14 cellular contexts compared by ENCODE assay signal in the genomic region with DNA sequence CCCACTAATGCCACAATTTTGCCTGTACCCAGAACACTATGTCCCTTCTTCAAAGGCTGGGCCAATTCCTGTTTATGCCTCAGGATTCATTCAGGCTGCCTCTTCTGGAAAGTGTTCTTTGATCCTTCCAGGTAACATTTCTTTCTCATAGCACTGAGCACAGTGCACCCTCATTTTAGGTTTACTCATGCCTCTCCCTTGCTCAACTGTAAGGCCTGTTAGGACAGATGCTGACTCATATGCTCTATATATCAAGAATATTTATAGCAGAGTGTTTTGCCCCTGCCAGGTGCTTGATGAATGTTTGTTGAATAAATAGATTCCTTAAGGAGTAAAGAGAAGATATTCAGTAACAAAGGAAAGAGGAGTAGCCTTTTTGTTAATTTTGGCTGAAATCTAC.
A peak's percentile ranks its signal among the peaks of the same experiment; 100 is the strongest.
DNase-seq lines count a peak whose midpoint lies in the region; TF ChIP-seq lines count a peak whose summit lies in the region.
"Had no signal": no experiment of that assay in that cellular context is flagged by ENCODE, and none has a peak within 500 bp of the region (broad histone marks: within the 10 kb centered on the region; RNA-seq: fewer than 3 reads in every experiment).

No MANE protein-coding gene starts in this region.

- H3K27me3 ChIP-seq in skeletal muscle tissue (ENCODE audit: control insufficient read depth in 3 of 3, insufficient read depth in 3 of 3, low read length in 3 of 3), result no peaks in the 10 kb centered on the region
- H3K27me3 ChIP-seq: MG63 had no signal

- TF ChIP-seq CTCF in fibroblast of the aortic adventitia (IDR thresholded peaks at IDR 0.05; ENCODE audit: insufficient read depth, low read length), result no peak

- peak overlapping the region; percentile 71 for H3K27ac ChIP-seq in skeletal muscle tissue (ENCODE audit: low read depth, low read length)

- H3K9me3 ChIP-seq in skeletal muscle tissue (ENCODE audit: control insufficient read depth in 3 of 3, low read length in 3 of 3), result no peaks in the 10 kb centered on the region
- H3K9me3 ChIP-seq: MG63 had no signal

- no peaks in the 10 kb centered on the region for H3K36me3 ChIP-seq in skeletal muscle tissue (ENCODE audit: control insufficient read depth in 3 of 3, insufficient read depth in 3 of 3, low read length in 3 of 3)
- H3K36me3 ChIP-seq: MG63 had no signal

- DNase-seq in HT1080 (ENCODE audit: low read depth), result peak; percentile 23
- DNase-seq in RKO (ENCODE audit: low spot score), result peak; percentile 42
- peak; percentile 59 for DNase-seq in fibroblast of the aortic adventitia (ENCODE audit: low read depth)
- no peak for DNase-seq in activated effector memory CD4-positive, alpha-beta T cell treated with Interleukin-2 at 50 U/mL for 16 hours
- DNase-seq in NCI-H526 treated with DMSO at 0.1 percent for 48 hours (lab: John Stamatoyannopoulos, UW), result no peak
- DNase-seq in pons (ENCODE audit: low spot score), result no peak
- DNase-seq: activated CD4-positive, alpha-beta memory T cell treated with anti-CD3 and anti-CD28 coated beads for 36 hours; amniotic stem cell; hypothalamus; left colon; MG63; NCI-H2227 treated with DMSO at 0.1 percent for 48 hours; stimulated activated CD4-positive, alpha-beta T cell treated with anti-CD3 and anti-CD28 coated beads, Interleukin-15, amount 100 ng/mL, for 24 hours had no signal

- peaks cover 0 to 8% (median 3%) of the 10 kb centered on the region in 3 donors for H3K4me1 ChIP-seq in skeletal muscle tissue (ENCODE audit: control insufficient read depth in 3 of 3, insufficient read depth in 3 of 3, low read length in 3 of 3)

- H3K9ac ChIP-seq in skeletal muscle tissue (ENCODE audit: low read depth in 1 of 3, low read length in 3 of 3), result no peak overlapping the region

- H3K4me3 ChIP-seq in fibroblast of the aortic adventitia (ENCODE audit: low read depth, low read length) (no peak overlapping the region), skeletal muscle tissue (ENCODE audit: low read length in 3 of 3) (no peak overlapping the region)
- H3K4me3 ChIP-seq: MG63 had no signal

Comparison
In these comparisons a context has a peak if more than half of its experiments do, and no peak if none do; other contexts are left out.
1. DNase-seq: peak in HT1080 (single experiment), RKO (single experiment) and fibroblast of the aortic adventitia (single experiment); none in activated effector memory CD4-positive, alpha-beta T cell treated with Interleukin-2 at 50 U/mL for 16 hours (single experiment), NCI-H526 treated with DMSO at 0.1 percent for 48 hours (single experiment) and pons (single experiment).